Comparison of ENCODE assay signal across 8 cellular contexts in the genomic region with DNA sequence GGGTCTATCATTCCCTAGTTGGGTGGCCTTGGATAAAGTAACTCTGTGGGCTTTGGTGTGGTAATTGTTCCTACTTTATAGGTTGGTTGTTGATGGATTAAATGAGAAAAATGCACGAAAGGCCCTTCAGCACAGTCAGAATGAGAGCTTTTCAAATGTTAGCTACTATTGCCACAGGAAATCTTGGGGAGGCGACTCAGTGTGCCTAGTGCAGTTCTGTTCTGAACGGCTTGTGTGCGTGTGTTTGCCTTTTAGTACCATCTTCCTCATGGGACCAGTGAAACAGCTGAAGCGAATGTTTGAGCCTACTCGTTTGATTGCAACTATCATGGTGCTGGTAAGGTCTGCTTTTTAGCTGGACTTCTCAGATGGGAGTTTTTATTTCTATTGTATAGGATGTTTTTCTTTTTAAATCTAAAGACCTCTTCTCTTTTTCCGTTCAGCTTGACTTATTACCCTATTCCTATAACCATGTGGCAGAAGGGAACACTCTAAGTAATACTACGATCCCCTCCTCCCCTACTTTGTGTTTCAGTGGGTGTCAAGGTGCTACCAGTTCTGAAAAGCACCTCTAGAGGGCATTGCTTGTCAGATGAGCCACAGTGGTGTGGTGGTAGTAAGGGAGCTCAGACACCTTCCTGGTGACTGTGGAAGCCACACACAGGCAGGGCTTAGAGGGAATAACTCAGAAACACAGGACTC. TPM values are rescaled to one million over a fixed set of nuclear protein-coding genes. Genes with fewer than 3 reads are reported as not detected.
DNase-seq lines count a peak whose midpoint lies in the region; ATAC-seq lines count a peak whose summit lies in the region.

No MANE protein-coding gene starts in this region.

- H3K9me3 ChIP-seq in CD8-positive, alpha-beta memory T cell (ENCODE audit: low read length), result no peaks in the 10 kb centered on the region
- no peaks in the 10 kb centered on the region for H3K9me3 ChIP-seq in right cardiac atrium (ENCODE audit: control insufficient read depth, low read length)

- no peak overlapping the region for H3K4me3 Mint-ChIP-seq in CD8-positive, alpha-beta memory T cell
- H3K4me3 Mint-ChIP-seq in activated naive CD4-positive, alpha-beta T cell treated with anti-CD3 and anti-CD28 coated beads for 36 hours, result no peak overlapping the region

- H3K4me3 ChIP-seq in CD8-positive, alpha-beta memory T cell (ENCODE audit: low read length), result no peak overlapping the region
- no peak overlapping the region for H3K4me3 ChIP-seq in right cardiac atrium (ENCODE audit: low read length)

- no peaks in the 10 kb centered on the region for H3K27me3 ChIP-seq in CD8-positive, alpha-beta memory T cell (ENCODE audit: insufficient read depth, low read length, poor library complexity, severe bottlenecking)
- H3K27me3 ChIP-seq in right cardiac atrium (ENCODE audit: control insufficient read depth, insufficient read depth), result no peaks in the 10 kb centered on the region

- intact Hi-C loops in activated naive CD4-positive, alpha-beta T cell treated with anti-CD3 and anti-CD28 coated beads for 36 hours (cut with micrococcal nuclease), result loop anchor here (1.0 to 5.0 kb wide), 7 partner anchors 8 to 1132 kb away; a partner anchor contains a TSS
- intact Hi-C loops in right cardiac atrium (cut with DNase I), result no loop called here

- H3K36me3 ChIP-seq in CD8-positive, alpha-beta memory T cell (ENCODE audit: insufficient read depth, low read length), result peaks cover 50% of the 10 kb centered on the region

- CTCF ChIA-PET in CD8-positive, alpha-beta memory T cell (lab: Charles Lee), result interaction anchor here (0.6 to 2.6 kb wide), 15 partner anchors 8 to 1133 kb away, joined by 3 to 24 read pairs (median 4); a partner anchor contains a TSS
- CTCF ChIA-PET in activated naive CD4-positive, alpha-beta T cell treated with anti-CD3 and anti-CD28 coated beads for 36 hours (lab: Charles Lee), result interaction anchor here (0.6 to 3.4 kb wide), 13 partner anchors 9 to 153 kb away, joined by 3 to 23 read pairs (median 4); a partner anchor contains a TSS

- H3K4me1 Mint-ChIP-seq in CD8-positive, alpha-beta memory T cell, result peaks cover 42 to 70% (median 64%) of the 10 kb centered on the region in 3 donors
- peaks cover 41% of the 10 kb centered on the region for H3K4me1 Mint-ChIP-seq in activated naive CD4-positive, alpha-beta T cell treated with anti-CD3 and anti-CD28 coated beads for 36 hours (ENCODE audit: low read depth)

- no peaks in the 10 kb centered on the region for H3K9me3 Mint-ChIP-seq in CD8-positive, alpha-beta memory T cell
- no peaks in the 10 kb centered on the region for H3K9me3 Mint-ChIP-seq in activated naive CD4-positive, alpha-beta T cell treated with anti-CD3 and anti-CD28 coated beads for 36 hours

- peak in 4 of 5 donors; percentile 22 to 57 (median 30) for DNase-seq in CD8-positive, alpha-beta memory T cell
- peak; percentile 14 for DNase-seq in NCI-H82 treated with DMSO at 0.1 percent for 48 hours (lab: John Stamatoyannopoulos, UW; ENCODE audit: unreplicated experiment)
- DNase-seq in activated naive CD4-positive, alpha-beta T cell treated with anti-CD3 and anti-CD28 coated beads for 36 hours, result peak; percentile 53
- no peak for DNase-seq in right cardiac atrium
- DNase-seq in stimulated activated CD8-positive, alpha-beta memory T cell treated with anti-CD3 and anti-CD28 coated beads, Interleukin-7, amount 100 ng/mL, for 4 hours (ENCODE audit: low read depth in 2 of 2), result peak; percentile 12 to 23
- DNase-seq in globus pallidus (ENCODE audit: low spot score), result no peak

- peaks cover 15% of the 10 kb centered on the region for H3K4me1 ChIP-seq in CD8-positive, alpha-beta memory T cell (ENCODE audit: insufficient read depth, low read length)
- peaks cover 9% of the 10 kb centered on the region for H3K4me1 ChIP-seq in right cardiac atrium (ENCODE audit: control insufficient read depth, insufficient read depth, low read length)

- peak; percentile 88 for ATAC-seq in GM19023 (IDR thresholded peaks at IDR 0.05; ENCODE audit: unreplicated experiment)
- peak; percentile 93 for ATAC-seq in HG03280 (IDR thresholded peaks at IDR 0.05; ENCODE audit: unreplicated experiment)
- ATAC-seq in right cardiac atrium, result peak; percentile 44 to 71

- POLR2A ChIA-PET in CD8-positive, alpha-beta memory T cell (lab: Charles Lee), result interaction anchor here (0.9 kb wide), 1 partner anchor 9 kb away, joined by 8 read pairs; a partner anchor contains a TSS

- H3K36me3 Mint-ChIP-seq in CD8-positive, alpha-beta memory T cell, result peaks cover 5 to 87% (median 32%) of the 10 kb centered on the region in 3 donors
- peaks cover 46% of the 10 kb centered on the region for H3K36me3 Mint-ChIP-seq in activated naive CD4-positive, alpha-beta T cell treated with anti-CD3 and anti-CD28 coated beads for 36 hours (ENCODE audit: low read depth)

- 92% methylated on average over 8 of the region's 8 CpGs for WGBS in right cardiac atrium

- no peak overlapping the region for H3K27ac ChIP-seq in CD8-positive, alpha-beta memory T cell (ENCODE audit: low read depth, low read length)
- peak overlapping the region; percentile 17 for H3K27ac ChIP-seq in right cardiac atrium (ENCODE audit: low read length)

- H3K27ac Mint-ChIP-seq in CD8-positive, alpha-beta memory T cell, result peak overlapping the region in 6 of 8 donors; percentile 13 to 89 (median 52)
- peak overlapping the region; percentile 48 for H3K27ac Mint-ChIP-seq in activated naive CD4-positive, alpha-beta T cell treated with anti-CD3 and anti-CD28 coated beads for 36 hours

- no peaks in the 10 kb centered on the region for H3K27me3 Mint-ChIP-seq in CD8-positive, alpha-beta memory T cell
- no peaks in the 10 kb centered on the region for H3K27me3 Mint-ChIP-seq in activated naive CD4-positive, alpha-beta T cell treated with anti-CD3 and anti-CD28 coated beads for 36 hours (ENCODE audit: low read depth)

RNA-seq across cellular contexts. Expression of a gene that starts 9.2 kb away (rescaled TPM):
- total RNA-seq in CD8-positive, alpha-beta memory T cell, result 10 to 100 TPM; 44.4 to 45.1 TPM
- polyA plus RNA-seq in CD8-positive, alpha-beta memory T cell, result 46.0 TPM
- 10 to 100 TPM; 33.1 to 35.3 TPM for total RNA-seq in activated naive CD4-positive, alpha-beta T cell treated with anti-CD3 and anti-CD28 coated beads for 36 hours
- 10 to 100 TPM; 19.9 to 29.5 (median 24.9) TPM for total RNA-seq in right cardiac atrium
- polyA plus RNA-seq in right cardiac atrium, result 4.6 TPM

RNA-seq across cellular contexts. Expression of a gene that starts 45.7 kb away (rescaled TPM):
- 1 to 10 TPM in 1 of 2 experiments, under 1 TPM in 1; 0.91 to 1.4 TPM for total RNA-seq in CD8-positive, alpha-beta memory T cell
- polyA plus RNA-seq in CD8-positive, alpha-beta memory T cell, result 2.3 TPM
- total RNA-seq in activated naive CD4-positive, alpha-beta T cell treated with anti-CD3 and anti-CD28 coated beads for 36 hours, result 1 to 10 TPM; 1.4 to 1.5 TPM
- under 1 TPM; 0.65 to 0.89 (median 0.71) TPM for total RNA-seq in right cardiac atrium
- 0.52 TPM for polyA plus RNA-seq in right cardiac atrium

RNA-seq across cellular contexts. Expression of a gene that starts 56.2 kb away (rescaled TPM):
- 10 to 100 TPM; 41.5 to 46.9 TPM for total RNA-seq in CD8-positive, alpha-beta memory T cell
- 38.0 TPM for polyA plus RNA-seq in CD8-positive, alpha-beta memory T cell
- total RNA-seq in activated naive CD4-positive, alpha-beta T cell treated with anti-CD3 and anti-CD28 coated beads for 36 hours, result 10 to 100 TPM; 76.7 to 81.3 TPM
- total RNA-seq in right cardiac atrium, result 10 to 100 TPM; 22.5 to 28.8 (median 26.4) TPM
- 17.0 TPM for polyA plus RNA-seq in right cardiac atrium

Comparison
In these comparisons a context has a peak if more than half of its experiments do, and no peak if none do; other contexts are left out.
1. DNase-seq: peak in CD8-positive, alpha-beta memory T cell (4 of 5), NCI-H82 treated with DMSO at 0.1 percent for 48 hours (single experiment), activated naive CD4-positive, alpha-beta T cell treated with anti-CD3 and anti-CD28 coated beads for 36 hours (single experiment) and stimulated activated CD8-positive, alpha-beta memory T cell treated with anti-CD3 and anti-CD28 coated beads, Interleukin-7, amount 100 ng/mL, for 4 hours (2 of 2); none in right cardiac atrium (0 of 3) and globus pallidus (single experiment).
2. Peak in every context shown above with its lines, with median percentiles within 50 percentile points of each other: ATAC-seq.